In genomic region chr1:36520056-36520455, GRCh38 we compare ENCODE assay signal across 18 cellular contexts. TPM values are rescaled to one million over a fixed set of nuclear protein-coding genes. Genes with fewer than 3 reads are reported as not detected.
"Had no signal": no experiment of that assay in that cellular context is flagged by ENCODE, and none has a peak within 500 bp of the region (broad histone marks: within the 10 kb centered on the region; RNA-seq: fewer than 3 reads in every experiment).

No MANE protein-coding gene starts in this region.

- H3K9me3 ChIP-seq: neutrophil, pancreas had no signal

- H3K4me1 ChIP-seq: pancreas had no signal

- H3K9me3 Mint-ChIP-seq: activated naive CD8-positive, alpha-beta T cell treated with anti-CD3 and anti-CD28 coated beads, Interleukin-2, amount 10 ng/mL, durations not matched to agents 7 days and 5 days; activated T-helper 1 cell treated with anti-CD3 and anti-CD28 coated beads, Interleukin-12 subunit alpha, Interleukin-12 subunit beta, Interleukin-2, Interleukin-4 antibody, amounts not matched to agents 30 ng/mL and 10 ng/mL and 1 ng/mL, durations not matched to agents 14 hours and 24 hours and 36 hours; effector memory CD8-positive, alpha-beta T cell; naive thymus-derived CD8-positive, alpha-beta T cell had no signal

- H3K27me3 ChIP-seq: cardiac muscle cell, neutrophil, pancreas had no signal

- H3K27ac ChIP-seq: cardiac muscle cell, neutrophil, pancreas, VCaP had no signal

- H3K27ac Mint-ChIP-seq: activated naive CD8-positive, alpha-beta T cell treated with anti-CD3 and anti-CD28 coated beads, Interleukin-2, amount 10 ng/mL, durations not matched to agents 7 days and 5 days; activated T-helper 1 cell treated with anti-CD3 and anti-CD28 coated beads, Interleukin-12 subunit alpha, Interleukin-12 subunit beta, Interleukin-2, Interleukin-4 antibody, amounts not matched to agents 30 ng/mL and 10 ng/mL and 1 ng/mL, durations not matched to agents 14 hours and 24 hours and 36 hours; effector memory CD8-positive, alpha-beta T cell had no signal

- DNase-seq: activated CD4-positive, alpha-beta T cell treated with anti-CD3 and anti-CD28 coated beads for 1 hour; activated CD8-positive, alpha-beta memory T cell treated with anti-CD3 and anti-CD28 coated beads for 24 hours; activated naive CD4-positive, alpha-beta T cell; activated naive CD8-positive, alpha-beta T cell treated with anti-CD3 and anti-CD28 coated beads, Interleukin-2, amount 10 ng/mL, durations not matched to agents 7 days and 5 days; amygdala; effector memory CD8-positive, alpha-beta T cell; foreskin fibroblast; hippocampal formation; left cardiac atrium; pancreas; stimulated activated naive CD4-positive, alpha-beta T cell had no signal

- H3K4me3 Mint-ChIP-seq: activated naive CD8-positive, alpha-beta T cell treated with anti-CD3 and anti-CD28 coated beads, Interleukin-2, amount 10 ng/mL, durations not matched to agents 7 days and 5 days; activated T-helper 1 cell treated with anti-CD3 and anti-CD28 coated beads, Interleukin-12 subunit alpha, Interleukin-12 subunit beta, Interleukin-2, Interleukin-4 antibody, amounts not matched to agents 30 ng/mL and 10 ng/mL and 1 ng/mL, durations not matched to agents 14 hours and 24 hours and 36 hours; effector memory CD8-positive, alpha-beta T cell; naive thymus-derived CD8-positive, alpha-beta T cell had no signal

- H3K4me3 ChIP-seq: cardiac muscle cell, pancreas had no signal

- H3K36me3 ChIP-seq: cardiac muscle cell, neutrophil, pancreas had no signal

- H3K36me3 Mint-ChIP-seq: activated naive CD8-positive, alpha-beta T cell treated with anti-CD3 and anti-CD28 coated beads, Interleukin-2, amount 10 ng/mL, durations not matched to agents 7 days and 5 days; naive thymus-derived CD8-positive, alpha-beta T cell had no signal

- H3K27me3 Mint-ChIP-seq: activated naive CD8-positive, alpha-beta T cell treated with anti-CD3 and anti-CD28 coated beads, Interleukin-2, amount 10 ng/mL, durations not matched to agents 7 days and 5 days had no signal

RNA-seq across cellular contexts. Expression of gene CSF3R, which starts 37.3 kb away (rescaled TPM):
- total RNA-seq: dermis microvascular lymphatic vessel endothelial cell, glomerular endothelial cell had no signal
